ENCODE assay signal across 1 cellular context in genomic region chr1:219416598-219417238, GRCh38.
TF ChIP-seq lines count a peak whose summit lies in the region.

No MANE protein-coding gene starts in this region.

TF ChIP-seq in GM23338, 12 proteins besides CTCF, POLR2A, EP300 and RAD21:
- TF ChIP-seq, protein P1, sequence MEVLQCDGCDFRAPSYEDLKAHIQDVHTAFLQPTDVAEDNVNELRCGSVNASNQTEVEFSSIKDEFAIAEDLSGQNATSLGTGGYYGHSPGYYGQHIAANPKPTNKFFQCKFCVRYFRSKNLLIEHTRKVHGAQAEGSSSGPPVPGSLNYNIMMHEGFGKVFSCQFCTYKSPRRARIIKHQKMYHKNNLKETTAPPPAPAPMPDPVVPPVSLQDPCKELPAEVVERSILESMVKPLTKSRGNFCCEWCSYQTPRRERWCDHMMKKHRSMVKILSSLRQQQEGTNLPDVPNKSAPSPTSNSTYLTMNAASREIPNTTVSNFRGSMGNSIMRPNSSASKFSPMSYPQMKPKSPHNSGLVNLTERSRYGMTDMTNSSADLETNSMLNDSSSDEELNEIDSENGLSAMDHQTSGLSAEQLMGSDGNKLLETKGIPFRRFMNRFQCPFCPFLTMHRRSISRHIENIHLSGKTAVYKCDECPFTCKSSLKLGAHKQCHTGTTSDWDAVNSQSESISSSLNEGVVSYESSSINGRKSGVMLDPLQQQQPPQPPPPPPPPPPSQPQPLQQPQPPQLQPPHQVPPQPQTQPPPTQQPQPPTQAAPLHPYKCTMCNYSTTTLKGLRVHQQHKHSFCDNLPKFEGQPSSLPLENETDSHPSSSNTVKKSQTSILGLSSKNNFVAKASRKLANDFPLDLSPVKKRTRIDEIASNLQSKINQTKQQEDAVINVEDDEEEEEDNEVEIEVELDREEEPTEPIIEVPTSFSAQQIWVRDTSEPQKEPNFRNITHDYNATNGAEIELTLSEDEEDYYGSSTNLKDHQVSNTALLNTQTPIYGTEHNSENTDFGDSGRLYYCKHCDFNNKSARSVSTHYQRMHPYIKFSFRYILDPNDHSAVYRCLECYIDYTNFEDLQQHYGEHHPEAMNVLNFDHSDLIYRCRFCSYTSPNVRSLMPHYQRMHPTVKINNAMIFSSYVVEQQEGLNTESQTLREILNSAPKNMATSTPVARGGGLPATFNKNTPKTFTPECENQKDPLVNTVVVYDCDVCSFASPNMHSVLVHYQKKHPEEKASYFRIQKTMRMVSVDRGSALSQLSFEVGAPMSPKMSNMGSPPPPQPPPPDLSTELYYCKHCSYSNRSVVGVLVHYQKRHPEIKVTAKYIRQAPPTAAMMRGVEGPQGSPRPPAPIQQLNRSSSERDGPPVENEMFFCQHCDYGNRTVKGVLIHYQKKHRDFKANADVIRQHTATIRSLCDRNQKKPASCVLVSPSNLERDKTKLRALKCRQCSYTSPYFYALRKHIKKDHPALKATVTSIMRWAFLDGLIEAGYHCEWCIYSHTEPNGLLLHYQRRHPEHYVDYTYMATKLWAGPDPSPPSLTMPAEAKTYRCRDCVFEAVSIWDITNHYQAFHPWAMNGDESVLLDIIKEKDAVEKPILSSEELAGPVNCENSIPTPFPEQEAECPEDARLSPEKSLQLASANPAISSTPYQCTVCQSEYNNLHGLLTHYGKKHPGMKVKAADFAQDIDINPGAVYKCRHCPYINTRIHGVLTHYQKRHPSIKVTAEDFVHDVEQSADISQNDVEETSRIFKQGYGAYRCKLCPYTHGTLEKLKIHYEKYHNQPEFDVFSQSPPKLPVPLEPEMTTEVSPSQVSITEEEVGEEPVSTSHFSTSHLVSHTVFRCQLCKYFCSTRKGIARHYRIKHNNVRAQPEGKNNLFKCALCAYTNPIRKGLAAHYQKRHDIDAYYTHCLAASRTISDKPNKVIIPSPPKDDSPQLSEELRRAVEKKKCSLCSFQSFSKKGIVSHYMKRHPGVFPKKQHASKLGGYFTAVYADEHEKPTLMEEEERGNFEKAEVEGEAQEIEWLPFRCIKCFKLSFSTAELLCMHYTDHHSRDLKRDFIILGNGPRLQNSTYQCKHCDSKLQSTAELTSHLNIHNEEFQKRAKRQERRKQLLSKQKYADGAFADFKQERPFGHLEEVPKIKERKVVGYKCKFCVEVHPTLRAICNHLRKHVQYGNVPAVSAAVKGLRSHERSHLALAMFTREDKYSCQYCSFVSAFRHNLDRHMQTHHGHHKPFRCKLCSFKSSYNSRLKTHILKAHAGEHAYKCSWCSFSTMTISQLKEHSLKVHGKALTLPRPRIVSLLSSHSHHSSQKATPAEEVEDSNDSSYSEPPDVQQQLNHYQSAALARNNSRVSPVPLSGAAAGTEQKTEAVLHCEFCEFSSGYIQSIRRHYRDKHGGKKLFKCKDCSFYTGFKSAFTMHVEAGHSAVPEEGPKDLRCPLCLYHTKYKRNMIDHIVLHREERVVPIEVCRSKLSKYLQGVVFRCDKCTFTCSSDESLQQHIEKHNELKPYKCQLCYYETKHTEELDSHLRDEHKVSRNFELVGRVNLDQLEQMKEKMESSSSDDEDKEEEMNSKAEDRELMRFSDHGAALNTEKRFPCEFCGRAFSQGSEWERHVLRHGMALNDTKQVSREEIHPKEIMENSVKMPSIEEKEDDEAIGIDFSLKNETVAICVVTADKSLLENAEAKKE (CRISPR knock-in tag; IDR thresholded peaks at IDR 0.05) = peak; percentile 65; the same call in 1 of the 2 replicates
- TF ChIP-seq STAT1 (IDR thresholded peaks at IDR 0.05; ENCODE audit: unreplicated experiment) = no peak
